1 cellular context compared by ENCODE assay signal in genomic region chr1:153771241-153771640, GRCh38.
TF ChIP-seq lines count a peak whose summit lies in the region.

No MANE protein-coding gene starts in this region.

TF ChIP-seq in H1, 55 proteins besides CTCF, POLR2A, EP300 and RAD21:
- TF ChIP-seq SIN3A (conservative IDR thresholded peaks at IDR 0.05 in 1 of 2, IDR thresholded peaks at IDR 0.05 in 1 of 2; ENCODE audit: low read depth in 1 of 2, low read length in 2 of 2) (no peak), KDM1A (IDR thresholded peaks at IDR 0.05; ENCODE audit: borderline replicate concordance, low read length) (no peak)
